In genomic region chr9:5043381-5043780, GRCh38 we compare ENCODE assay signal across 16 cellular contexts. TPM values are rescaled to one million over a fixed set of nuclear protein-coding genes. Genes with fewer than 3 reads are reported as not detected.
DNase-seq lines count a peak whose midpoint lies in the region; ATAC-seq, FAIRE-seq and TF ChIP-seq lines count a peak whose summit lies in the region.
"Had no signal": no experiment of that assay in that cellular context is flagged by ENCODE, and none has a peak within 500 bp of the region (broad histone marks: within the 10 kb centered on the region; RNA-seq: fewer than 3 reads in every experiment).

No MANE protein-coding gene starts in this region.

- no peak for TF ChIP-seq POLR2A in K562 (conservative IDR thresholded peaks at IDR 0.05)

- TF ChIP-seq RAD21 in K562 (CRISPR knock-in tag; conservative IDR thresholded peaks at IDR 0.05 in 1 of 2, IDR thresholded peaks at IDR 0.05 in 1 of 2): no peak

- H3K4me2 ChIP-seq in BLaER1 treated with 17β-estradiol and CSF1 and Interleukin-3, amounts not matched to agents 10 nM and 100 nM: peak overlapping the region in 10 of 11 experiments; percentile 68 to 79 (median 74); a peak in 16 of 22 replicates
- H3K4me2 ChIP-seq in K562 (ENCODE audit: insufficient read depth, low read length): no peak overlapping the region

- POLR2A ChIA-PET in activated CD4-positive, alpha-beta T cell treated with anti-CD3 and anti-CD28 coated beads, Interleukin-2, amount 10 ng/mL, durations not matched to agents 7 days and 5 days (lab: Charles Lee): no interaction called here
- POLR2A ChIA-PET in K562 (lab: Yijun Ruan, JAX): no interaction called here
- POLR2A ChIA-PET in CD8-positive, alpha-beta memory T cell (lab: Charles Lee): no interaction called here

- H3K4me3 Mint-ChIP-seq in activated CD4-positive, alpha-beta T cell treated with anti-CD3 and anti-CD28 coated beads, Interleukin-2, amount 10 ng/mL, durations not matched to agents 7 days and 5 days: no peak overlapping the region
- peak overlapping the region in 3 of 7 donors; percentile 32 to 65 (median 63) for H3K4me3 Mint-ChIP-seq in CD8-positive, alpha-beta memory T cell
- H3K4me3 Mint-ChIP-seq: activated CD4-positive, alpha-beta memory T cell treated with anti-CD3 and anti-CD28 coated beads for 36 hours; activated T-cell treated with anti-CD3 and anti-CD28 coated beads, Interleukin-2, amount 50 U/mL, for 4 hours had no signal

- no peaks in the 10 kb centered on the region for H3K4me1 Mint-ChIP-seq in activated CD4-positive, alpha-beta T cell treated with anti-CD3 and anti-CD28 coated beads, Interleukin-2, amount 10 ng/mL, durations not matched to agents 7 days and 5 days
- peaks cover 0 to 17% (median 4%) of the 10 kb centered on the region in 3 donors for H3K4me1 Mint-ChIP-seq in CD8-positive, alpha-beta memory T cell

- CTCF ChIA-PET in activated CD4-positive, alpha-beta T cell treated with anti-CD3 and anti-CD28 coated beads, Interleukin-2, amount 10 ng/mL, durations not matched to agents 7 days and 5 days (lab: Charles Lee): no interaction called here
- CTCF ChIA-PET in K562 (lab: Yijun Ruan, JAX; ENCODE audit: low intra/inter-chr PET ratio): no interaction called here
- CTCF ChIA-PET in CD8-positive, alpha-beta memory T cell (lab: Charles Lee): no interaction called here

- no peak for ATAC-seq in K562
- no peak for ATAC-seq in GM21723 (IDR thresholded peaks at IDR 0.05; ENCODE audit: unreplicated experiment)

- peaks cover 24 to 98% (median 50%) of the 10 kb centered on the region in 11 experiments for H3K36me3 ChIP-seq in BLaER1 treated with 17β-estradiol and CSF1 and Interleukin-3, amounts not matched to agents 10 nM and 100 nM
- H3K36me3 ChIP-seq in K562 (ENCODE audit: control insufficient read depth, insufficient read depth, low read length): peaks cover 77% of the 10 kb centered on the region
- H3K36me3 ChIP-seq in neutrophil: peaks cover 49% of the 10 kb centered on the region
- peaks cover 2 to 12% of the 10 kb centered on the region in 2 donors for H3K36me3 ChIP-seq in kidney (ENCODE audit: control insufficient read depth in 1 of 2, insufficient read depth in 2 of 2, low read length in 2 of 2)
- H3K36me3 ChIP-seq in CD8-positive, alpha-beta memory T cell (ENCODE audit: insufficient read depth, low read length): no peaks in the 10 kb centered on the region
- H3K36me3 ChIP-seq: uterus had no signal

- peaks cover 3% of the 10 kb centered on the region for H3K9me1 ChIP-seq in K562 (ENCODE audit: control insufficient read depth, insufficient read depth, low read length)

- DNase-seq in activated CD4-positive, alpha-beta T cell treated with anti-CD3 and anti-CD28 coated beads, Interleukin-2, amount 10 ng/mL, durations not matched to agents 7 days and 5 days: no peak
- DNase-seq in activated CD4-positive, alpha-beta T cell treated with anti-CD3 and anti-CD28 coated beads for 4 hours: no peak
- DNase-seq in K562 (ENCODE audit: extremely low read depth in 1 of 4, low spot score in 3 of 4): no peak
- DNase-seq in kidney: no peak
- DNase-seq in CD8-positive, alpha-beta memory T cell: no peak
- DNase-seq: activated CD4-positive, alpha-beta memory T cell treated with anti-CD3 and anti-CD28 coated beads for 36 hours; activated T-cell treated with anti-CD3 and anti-CD28 coated beads, Interleukin-2, amount 50 U/mL, for 4 hours; NCI-H1105; NCI-H526; Right ventricle myocardium superior; uterus had no signal

- BruUV-seq in K562 (replicated peaks; lab: Mats Ljungman, UMichigan): no TSS peak

- H3K27ac ChIP-seq in BLaER1 treated with 17β-estradiol and CSF1 and Interleukin-3, amounts not matched to agents 10 nM and 100 nM: peak overlapping the region in 2 of 11 experiments; percentile 40 to 54; a peak in 2 of 22 replicates
- H3K27ac ChIP-seq in K562 (ENCODE audit: extremely low read depth, low read depth, low read length): no peak overlapping the region
- peak overlapping the region; percentile 28 for H3K27ac ChIP-seq in neutrophil
- H3K27ac ChIP-seq in kidney (ENCODE audit: low read depth in 2 of 2, low read length in 2 of 2): no peak overlapping the region
- no peak overlapping the region for H3K27ac ChIP-seq in CD8-positive, alpha-beta memory T cell (ENCODE audit: low read depth, low read length)
- H3K27ac ChIP-seq: cardiac muscle cell, uterus, VCaP had no signal

- peak overlapping the region in 3 of 11 experiments; percentile 66 to 75 (median 70); a peak in 1 of 22 replicates for H3K9ac ChIP-seq in BLaER1 treated with 17β-estradiol and CSF1 and Interleukin-3, amounts not matched to agents 10 nM and 100 nM
- H3K9ac ChIP-seq in K562 (ENCODE audit: insufficient read depth in 1 of 2, low read depth in 2 of 2, low read length in 2 of 2): no peak overlapping the region
- no peak overlapping the region for H3K9ac ChIP-seq in kidney (ENCODE audit: low read length in 2 of 2)

- H3K27ac Mint-ChIP-seq in activated CD4-positive, alpha-beta T cell treated with anti-CD3 and anti-CD28 coated beads, Interleukin-2, amount 10 ng/mL, durations not matched to agents 7 days and 5 days: peak overlapping the region; percentile 46
- peak overlapping the region in 3 of 8 donors; percentile 17 to 42 (median 26) for H3K27ac Mint-ChIP-seq in CD8-positive, alpha-beta memory T cell
- H3K27ac Mint-ChIP-seq: activated CD4-positive, alpha-beta memory T cell treated with anti-CD3 and anti-CD28 coated beads for 36 hours had no signal

- no peak for TF ChIP-seq CTCF in K562 (IDR thresholded peaks at IDR 0.05 in 2 of 3, conservative IDR thresholded peaks at IDR 0.05 in 1 of 3; ENCODE audit: insufficient read depth in 2 of 3, low read depth in 1 of 3, low read length in 3 of 3)
- no peak for TF ChIP-seq CTCF in neutrophil (IDR thresholded peaks at IDR 0.05)
- TF ChIP-seq CTCF in kidney (IDR thresholded peaks at IDR 0.05; ENCODE audit: borderline replicate concordance, extremely low read depth, insufficient read depth): no peak

- in situ Hi-C loops in K562 (cut with MboI): no loop called here

- H3K27me3 Mint-ChIP-seq in activated CD4-positive, alpha-beta T cell treated with anti-CD3 and anti-CD28 coated beads, Interleukin-2, amount 10 ng/mL, durations not matched to agents 7 days and 5 days: no peaks in the 10 kb centered on the region
- H3K27me3 Mint-ChIP-seq in CD8-positive, alpha-beta memory T cell: no peaks in the 10 kb centered on the region
- H3K27me3 Mint-ChIP-seq: activated CD4-positive, alpha-beta memory T cell treated with anti-CD3 and anti-CD28 coated beads for 36 hours had no signal

- FAIRE-seq in K562 (lab: Jason Lieb, UNC) (no peak), kidney (lab: Jason Lieb, UNC) (no peak)

- peak overlapping the region in 6 of 10 experiments; percentile 45 to 63 (median 58); a peak in 7 of 20 replicates for H3K4me3 ChIP-seq in BLaER1 treated with 17β-estradiol and CSF1 and Interleukin-3, amounts not matched to agents 10 nM and 100 nM
- H3K4me3 ChIP-seq in K562 (no peak overlapping the region), neutrophil (ENCODE audit: low read depth in 1 of 2, low read length in 1 of 2) (no peak overlapping the region), kidney (ENCODE audit: low read length in 2 of 2) (no peak overlapping the region)
- no peak overlapping the region for H3K4me3 ChIP-seq in CD8-positive, alpha-beta memory T cell (ENCODE audit: low read length)
- H3K4me3 ChIP-seq: cardiac muscle cell, uterus had no signal

- WGBS in K562 (ENCODE audit: insufficient coverage, low coverage, missing lambda C conversion rate): 94% methylated on average over 3 of the region's 3 CpGs

- peaks cover 79% of the 10 kb centered on the region for H3K36me3 Mint-ChIP-seq in activated CD4-positive, alpha-beta T cell treated with anti-CD3 and anti-CD28 coated beads, Interleukin-2, amount 10 ng/mL, durations not matched to agents 7 days and 5 days (ENCODE audit: low read depth)
- H3K36me3 Mint-ChIP-seq in CD8-positive, alpha-beta memory T cell: peaks cover 13 to 47% (median 33%) of the 10 kb centered on the region in 3 donors

- H4K20me1 ChIP-seq in BLaER1 treated with 17β-estradiol and CSF1 and Interleukin-3, amounts not matched to agents 10 nM and 100 nM: peaks cover 0 to 46% (median 0%) of the 10 kb centered on the region in 11 experiments; a peak in 7 of 22 replicates
- no peaks in the 10 kb centered on the region for H4K20me1 ChIP-seq in K562 (replicated peaks; ENCODE audit: control insufficient read depth, insufficient read depth, low read length)

- no peaks in the 10 kb centered on the region for H3K27me3 ChIP-seq in BLaER1 treated with 17β-estradiol and CSF1 and Interleukin-3, amounts not matched to agents 10 nM and 100 nM
- no peaks in the 10 kb centered on the region for H3K27me3 ChIP-seq in K562 (ENCODE audit: control insufficient read depth in 2 of 2, insufficient read depth in 2 of 2, low read length in 2 of 2)
- H3K27me3 ChIP-seq in neutrophil: no peaks in the 10 kb centered on the region
- no peaks in the 10 kb centered on the region for H3K27me3 ChIP-seq in CD8-positive, alpha-beta memory T cell (ENCODE audit: insufficient read depth, low read length, poor library complexity, severe bottlenecking)
- H3K27me3 ChIP-seq: cardiac muscle cell, uterus had no signal

- no peak overlapping the region for H2AFZ ChIP-seq in K562 (ENCODE audit: low read depth, low read length)

- H3K9me3 Mint-ChIP-seq in activated CD4-positive, alpha-beta T cell treated with anti-CD3 and anti-CD28 coated beads, Interleukin-2, amount 10 ng/mL, durations not matched to agents 7 days and 5 days: peaks cover 16% of the 10 kb centered on the region
- H3K9me3 Mint-ChIP-seq in CD8-positive, alpha-beta memory T cell: peaks cover 0 to 7% (median 5%) of the 10 kb centered on the region in 5 donors
- H3K9me3 Mint-ChIP-seq: activated T-cell treated with anti-CD3 and anti-CD28 coated beads, Interleukin-2, amount 50 U/mL, for 4 hours had no signal

- no peak for TF ChIP-seq EP300 in K562 (IDR thresholded peaks at IDR 0.05; ENCODE audit: low read length)

- H3K4me1 ChIP-seq in BLaER1 treated with 17β-estradiol and CSF1 and Interleukin-3, amounts not matched to agents 10 nM and 100 nM: peaks cover 0 to 12% (median 6%) of the 10 kb centered on the region in 10 experiments; a peak in 9 of 20 replicates
- H3K4me1 ChIP-seq in K562 (replicated peaks in 1 of 2; ENCODE audit: control insufficient read depth in 2 of 2, insufficient read depth in 2 of 2, low read length in 2 of 2): peaks cover 0 to 7% of the 10 kb centered on the region in 2 experiments; a peak in 2 of 5 replicates
- H3K4me1 ChIP-seq in neutrophil (ENCODE audit: control insufficient read depth in 1 of 2, insufficient read depth in 1 of 2, low read depth in 1 of 2, low read length in 1 of 2): no peaks in the 10 kb centered on the region
- no peaks in the 10 kb centered on the region for H3K4me1 ChIP-seq in kidney (ENCODE audit: control insufficient read depth in 1 of 2, insufficient read depth in 1 of 2, low read depth in 1 of 2, low read length in 2 of 2)
- H3K4me1 ChIP-seq in CD8-positive, alpha-beta memory T cell (ENCODE audit: insufficient read depth, low read length): no peaks in the 10 kb centered on the region
- H3K4me1 ChIP-seq: uterus had no signal

- H3K79me2 ChIP-seq in K562 (ENCODE audit: control insufficient read depth, insufficient read depth, low read length): peaks cover 5% of the 10 kb centered on the region

- H3K9me3 ChIP-seq in BLaER1 treated with 17β-estradiol and CSF1 and Interleukin-3, amounts not matched to agents 10 nM and 100 nM (replicated peaks in 1 of 11): peaks cover 17 to 28% (median 25%) of the 10 kb centered on the region in 11 experiments
- H3K9me3 ChIP-seq in K562 (replicated peaks; ENCODE audit: control insufficient read depth, insufficient read depth, low read depth, low read length): peaks cover 8% of the 10 kb centered on the region
- no peaks in the 10 kb centered on the region for H3K9me3 ChIP-seq in neutrophil
- peaks cover 0 to 6% of the 10 kb centered on the region in 2 donors for H3K9me3 ChIP-seq in kidney (ENCODE audit: control insufficient read depth in 1 of 2, low read length in 2 of 2)
- H3K9me3 ChIP-seq in CD8-positive, alpha-beta memory T cell (ENCODE audit: low read length): no peaks in the 10 kb centered on the region
- H3K9me3 ChIP-seq: uterus had no signal

- intact Hi-C loops in K562 (cut with micrococcal nuclease) (no loop called here), kidney (cut with DNase I) (no loop called here)

RNA-seq across cellular contexts. Expression of gene JAK2, which starts 58.3 kb away (rescaled TPM):
- total RNA-seq in activated CD4-positive, alpha-beta T cell treated with anti-CD3 and anti-CD28 coated beads, Interleukin-2, amount 10 ng/mL, durations not matched to agents 7 days and 5 days: 10 to 100 TPM; 53.4 to 55.4 TPM
- total RNA-seq in K562 (2011; cell fraction: chromatin; rRNA removed; ENCODE audit: low replicate concordance): 47.2 and 144 TPM in 2 replicates
- total RNA-seq in K562 (2011; cell fraction: nucleolus; rRNA removed): 15.7 and 20.1 TPM in 2 replicates
- 35.0 and 35.2 TPM in 2 replicates for total RNA-seq in K562 (2011; cell fraction: nucleoplasm; rRNA removed)
- total RNA-seq in K562 (2014; rRNA removed) (10.1 and 10.6 TPM in 2 replicates), K562 (2014; rRNA removed; fragmentation: Illumina TruSeq; extraction: Trizol) (21.4 and 23.8 TPM in 2 replicates), K562 (2015; rRNA removed; fragmentation: Illumina TruSeq; extraction: Trizol) (20.7 and 21.5 TPM in 2 replicates), K562 (2021) (16.5 and 18.5 TPM in 2 replicates), kidney (23.3 TPM)
- polyA plus RNA-seq in K562 (2011; rRNA removed) (21.4 and 23.4 TPM in 2 replicates), K562 (2014; fragmentation: Illumina TruSeq; extraction: Trizol) (12.7 and 15.3 TPM in 2 replicates), K562 (2014; fragmentation: Nextera tagmentation; extraction: Ambion mirVana) (1 to 10 TPM; 4.7 to 5.1 TPM), K562 (2014; rRNA removed) (9.8 and 13.4 TPM in 2 replicates), kidney (ENCODE audit: insufficient read depth, low read depth, low replicate concordance) (4.5 TPM)
- 3.8 and 11.2 TPM in 2 replicates for polyA plus RNA-seq in K562 (2011; cell fraction: cytosol; rRNA removed)
- 16.9 and 26.8 TPM in 2 replicates for polyA plus RNA-seq in K562 (2011; cell fraction: nucleus; rRNA removed)
- polyA plus RNA-seq in K562 (2012): 10.4 and 11.5 TPM in 2 replicates
- 70.6 and 91.4 TPM in 2 replicates for polyA minus RNA-seq in K562 (2011; rRNA and poly(A)+ RNA removed)
- polyA minus RNA-seq in K562 (2011; cell fraction: cytosol; rRNA and poly(A)+ RNA removed): 13.9 and 19.0 TPM in 2 replicates
- polyA minus RNA-seq in K562 (2011; cell fraction: nucleus; rRNA and poly(A)+ RNA removed): 34.7 and 74.5 TPM in 2 replicates
- total RNA-seq in CD8-positive, alpha-beta memory T cell: 10 to 100 TPM; 24.9 to 25.1 TPM
- polyA plus RNA-seq in CD8-positive, alpha-beta memory T cell: 9.6 TPM

Comparison
In these comparisons a context has a peak if more than half of its experiments do, and no peak if none do; other contexts are left out.
1. H3K4me3 ChIP-seq: peak in BLaER1 treated with 17β-estradiol and CSF1 and Interleukin-3, amounts not matched to agents 10 nM and 100 nM (6 of 10); none in K562 (single experiment), neutrophil (0 of 2), kidney (0 of 2) and CD8-positive, alpha-beta memory T cell (single experiment).